ENCODE assay signal across 11 cellular contexts in the genomic region with DNA sequence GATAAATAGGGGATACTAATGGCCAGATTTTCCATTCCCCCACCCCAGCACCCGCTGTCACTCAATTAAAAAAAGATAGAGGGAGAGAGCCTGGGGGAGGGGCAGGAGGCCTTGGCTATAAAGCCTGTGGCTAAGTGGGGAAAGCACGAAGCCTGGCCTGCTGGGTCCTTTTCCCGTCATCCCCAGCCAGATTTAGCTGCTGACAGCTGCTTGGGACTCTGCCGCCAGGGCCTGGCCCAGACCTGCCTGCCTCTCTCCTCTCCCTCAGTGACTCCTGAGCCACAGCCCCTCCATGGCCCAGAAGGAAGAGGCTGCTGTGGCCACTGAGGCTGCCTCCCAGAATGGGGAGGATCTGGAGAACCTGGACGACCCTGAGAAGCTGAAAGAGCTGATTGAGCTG. TPM values are rescaled to one million over a fixed set of nuclear protein-coding genes. Genes with fewer than 3 reads are reported as not detected.
DNase-seq lines count a peak whose midpoint lies in the region; ATAC-seq and TF ChIP-seq lines count a peak whose summit lies in the region.
"Had no signal": no experiment of that assay in that cellular context is flagged by ENCODE, and none has a peak within 500 bp of the region (broad histone marks: within the 10 kb centered on the region; RNA-seq: fewer than 3 reads in every experiment).

A gene (plus strand): TSS at position 147 of the 400 bp plus-strand sequence. CDS start 146 bp downstream, at position 293.

- no peaks in the 10 kb centered on the region for H4K20me1 ChIP-seq in DND-41 (ENCODE audit: insufficient read depth, low read length)

- H3K9ac ChIP-seq in DND-41 (ENCODE audit: low read depth, low read length) = no peak within 1 kb of the TSS

- H3K27ac Mint-ChIP-seq in activated T-helper 2 cell treated with anti-CD3 and anti-CD28 coated beads, Interferon-gamma antibody, Interleukin-2, Interleukin-4, amounts not matched to agents 10 μg/mL and 5 μg/mL and 100 μg/mL, durations not matched to agents 14 hours and 24 hours and 36 hours = peak within 1 kb of the TSS; percentile 78
- H3K27ac Mint-ChIP-seq in memory B cell = peak within 1 kb of the TSS; percentile 54

- H3K9me3 ChIP-seq in DND-41 (ENCODE audit: insufficient read depth, low read length, severe bottlenecking) (no peaks in the 10 kb centered on the region), upper lobe of right lung (no peaks in the 10 kb centered on the region)

- no peaks in the 10 kb centered on the region for H3K79me2 ChIP-seq in DND-41 (ENCODE audit: insufficient read depth, low read length)

- H3K36me3 ChIP-seq in DND-41 (ENCODE audit: insufficient read depth, low read length) (no peaks in the 10 kb centered on the region), upper lobe of right lung (no peaks in the 10 kb centered on the region)

- peaks cover 14% of the 10 kb centered on the region for H3K4me1 ChIP-seq in DND-41 (ENCODE audit: insufficient read depth, low read length)
- H3K4me1 ChIP-seq in upper lobe of right lung = no peaks in the 10 kb centered on the region

- ATAC-seq in DND-41 (ENCODE audit: insufficient read depth, low read depth) (no peak), memory B cell (ENCODE audit: low read depth) (no peak), GM19397 (IDR thresholded peaks at IDR 0.05; ENCODE audit: unreplicated experiment) (no peak), upper lobe of right lung (no peak)

- no peak for TF ChIP-seq CTCF in DND-41 (IDR thresholded peaks at IDR 0.05; ENCODE audit: borderline replicate concordance, extremely low read depth, low read length, poor library complexity, severe bottlenecking)
- TF ChIP-seq CTCF in GM20000 (IDR thresholded peaks at IDR 0.05; ENCODE audit: extremely low read depth, missing control alignments) = no peak
- no peak for TF ChIP-seq CTCF in upper lobe of right lung (IDR thresholded peaks at IDR 0.05)

- peaks cover 9% of the 10 kb centered on the region for H3K36me3 Mint-ChIP-seq in activated T-helper 2 cell treated with anti-CD3 and anti-CD28 coated beads, Interferon-gamma antibody, Interleukin-2, Interleukin-4, amounts not matched to agents 10 μg/mL and 5 μg/mL and 100 μg/mL, durations not matched to agents 14 hours and 24 hours and 36 hours (ENCODE audit: low read depth)
- peaks cover 14% of the 10 kb centered on the region for H3K36me3 Mint-ChIP-seq in memory B cell

- intact Hi-C loops in activated T-helper 2 cell treated with anti-CD3 and anti-CD28 coated beads, Interferon-gamma antibody, Interleukin-2, Interleukin-4, amounts not matched to agents 10 μg/mL and 5 μg/mL and 100 μg/mL, durations not matched to agents 14 hours and 24 hours and 36 hours (cut with micrococcal nuclease) = no loop called here
- intact Hi-C loops in upper lobe of right lung (cut with DNase I) = no loop called here

- H3K4me3 Mint-ChIP-seq in activated T-helper 2 cell treated with anti-CD3 and anti-CD28 coated beads, Interferon-gamma antibody, Interleukin-2, Interleukin-4, amounts not matched to agents 10 μg/mL and 5 μg/mL and 100 μg/mL, durations not matched to agents 14 hours and 24 hours and 36 hours (ENCODE audit: low read depth) = no peak within 1 kb of the TSS
- peak within 1 kb of the TSS; percentile 35 for H3K4me3 Mint-ChIP-seq in memory B cell

- no peaks in the 10 kb centered on the region for H3K27me3 ChIP-seq in DND-41 (ENCODE audit: insufficient read depth, low read length, poor library complexity)
- no peaks in the 10 kb centered on the region for H3K27me3 ChIP-seq in upper lobe of right lung

- no peak within 1 kb of the TSS for H3K4me2 ChIP-seq in DND-41 (ENCODE audit: insufficient read depth, low read length)

- no peaks in the 10 kb centered on the region for H3K27me3 Mint-ChIP-seq in activated T-helper 2 cell treated with anti-CD3 and anti-CD28 coated beads, Interferon-gamma antibody, Interleukin-2, Interleukin-4, amounts not matched to agents 10 μg/mL and 5 μg/mL and 100 μg/mL, durations not matched to agents 14 hours and 24 hours and 36 hours (ENCODE audit: low read depth)
- H3K27me3 Mint-ChIP-seq in memory B cell = no peaks in the 10 kb centered on the region

- H2AFZ ChIP-seq in DND-41 (ENCODE audit: low read depth, low read length) = peak within 1 kb of the TSS; percentile 29

- H3K9me3 Mint-ChIP-seq in activated T-helper 2 cell treated with anti-CD3 and anti-CD28 coated beads, Interferon-gamma antibody, Interleukin-2, Interleukin-4, amounts not matched to agents 10 μg/mL and 5 μg/mL and 100 μg/mL, durations not matched to agents 14 hours and 24 hours and 36 hours = peaks cover 3% of the 10 kb centered on the region
- H3K9me3 Mint-ChIP-seq in memory B cell = no peaks in the 10 kb centered on the region

- H3K4me3 ChIP-seq in DND-41 (ENCODE audit: low read depth in 1 of 2, low read length in 2 of 2) (no peak within 1 kb of the TSS), upper lobe of right lung (no peak within 1 kb of the TSS)
- H3K4me3 ChIP-seq: skin epidermis had no signal

- peak; percentile 5 for DNase-seq in AG20443 (ENCODE audit: low spot score)
- DNase-seq in DND-41 = no peak
- no peak for DNase-seq in activated T-helper 2 cell treated with anti-CD3 and anti-CD28 coated beads, Interferon-gamma antibody, Interleukin-2, Interleukin-4, amounts not matched to agents 10 μg/mL and 5 μg/mL and 100 μg/mL, durations not matched to agents 14 hours and 24 hours and 36 hours (ENCODE audit: low spot score)
- no peak for DNase-seq in memory B cell (ENCODE audit: low spot score in 2 of 2)
- no peak for DNase-seq in GM20000 (ENCODE audit: low spot score)
- no peak for DNase-seq in upper lobe of right lung
- no peak for DNase-seq in OCI-M2 (lab: John Stamatoyannopoulos, UW; ENCODE audit: unreplicated experiment)
- DNase-seq: NCI-H2029 treated with DMSO at 0.1 percent for 48 hours had no signal

- peak within 1 kb of the TSS; percentile 7 for H3K27ac ChIP-seq in DND-41 (ENCODE audit: low read length)
- no peak within 1 kb of the TSS for H3K27ac ChIP-seq in upper lobe of right lung

- peaks cover 12% of the 10 kb centered on the region for H3K4me1 Mint-ChIP-seq in activated T-helper 2 cell treated with anti-CD3 and anti-CD28 coated beads, Interferon-gamma antibody, Interleukin-2, Interleukin-4, amounts not matched to agents 10 μg/mL and 5 μg/mL and 100 μg/mL, durations not matched to agents 14 hours and 24 hours and 36 hours (ENCODE audit: low read depth)
- H3K4me1 Mint-ChIP-seq in memory B cell = peaks cover 16% of the 10 kb centered on the region

RNA-seq across cellular contexts. Expression of the gene that starts here (rescaled TPM):
- not detected in 2 replicates for total RNA-seq in activated T-helper 2 cell treated with anti-CD3 and anti-CD28 coated beads, Interferon-gamma antibody, Interleukin-2, Interleukin-4, amounts not matched to agents 10 μg/mL and 5 μg/mL and 100 μg/mL, durations not matched to agents 14 hours and 24 hours and 36 hours
- total RNA-seq in upper lobe of right lung = not detected
- total RNA-seq: lower leg skin had no signal
